Comparison of ENCODE assay signal across 10 cellular contexts in the genomic region with DNA sequence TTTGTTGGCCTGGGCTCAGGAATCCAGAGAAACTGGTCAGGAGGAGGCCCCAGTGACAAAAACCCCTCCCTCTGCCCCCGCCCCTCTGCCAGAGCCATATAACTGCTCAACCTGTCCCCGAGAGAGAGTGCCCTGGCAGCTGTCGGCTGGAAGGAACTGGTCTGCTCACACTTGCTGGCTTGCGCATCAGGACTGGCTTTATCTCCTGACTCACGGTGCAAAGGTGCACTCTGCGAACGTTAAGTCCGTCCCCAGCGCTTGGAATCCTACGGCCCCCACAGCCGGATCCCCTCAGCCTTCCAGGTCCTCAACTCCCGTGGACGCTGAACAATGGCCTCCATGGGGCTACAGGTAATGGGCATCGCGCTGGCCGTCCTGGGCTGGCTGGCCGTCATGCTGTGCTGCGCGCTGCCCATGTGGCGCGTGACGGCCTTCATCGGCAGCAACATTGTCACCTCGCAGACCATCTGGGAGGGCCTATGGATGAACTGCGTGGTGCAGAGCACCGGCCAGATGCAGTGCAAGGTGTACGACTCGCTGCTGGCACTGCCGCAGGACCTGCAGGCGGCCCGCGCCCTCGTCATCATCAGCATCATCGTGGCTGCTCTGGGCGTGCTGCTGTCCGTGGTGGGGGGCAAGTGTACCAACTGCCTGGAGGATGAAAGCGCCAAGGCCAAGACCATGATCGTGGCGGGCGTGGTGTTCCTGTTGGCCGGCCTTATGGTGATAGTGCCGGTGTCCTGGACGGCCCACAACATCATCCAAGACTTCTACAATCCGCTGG. TPM values are rescaled to one million over a fixed set of nuclear protein-coding genes. Genes with fewer than 3 reads are reported as not detected.
DNase-seq lines count a peak whose midpoint lies in the region; ATAC-seq and TF ChIP-seq lines count a peak whose summit lies in the region.
"Had no signal": no experiment of that assay in that cellular context is flagged by ENCODE, and none has a peak within 500 bp of the region (broad histone marks: within the 10 kb centered on the region; RNA-seq: fewer than 3 reads in every experiment).

A gene with protein sequence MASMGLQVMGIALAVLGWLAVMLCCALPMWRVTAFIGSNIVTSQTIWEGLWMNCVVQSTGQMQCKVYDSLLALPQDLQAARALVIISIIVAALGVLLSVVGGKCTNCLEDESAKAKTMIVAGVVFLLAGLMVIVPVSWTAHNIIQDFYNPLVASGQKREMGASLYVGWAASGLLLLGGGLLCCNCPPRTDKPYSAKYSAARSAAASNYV (plus strand): TSS at position 125 of the 784 bp plus-strand sequence. CDS start 206 bp downstream, at position 331.

- no peaks in the 10 kb centered on the region for H3K36me3 ChIP-seq in upper lobe of left lung
- H3K36me3 ChIP-seq: gastroesophageal sphincter had no signal

- peak in 1 of 4 donors; percentile 72 for TF ChIP-seq EP300 in upper lobe of left lung (IDR thresholded peaks at IDR 0.05)

- ATAC-seq in upper lobe of left lung (ENCODE audit: low FRiP score in 2 of 2) (peak; percentile 46 to 82), HG03139 (IDR thresholded peaks at IDR 0.05; ENCODE audit: unreplicated experiment) (no peak)

- no peaks in the 10 kb centered on the region for H3K9me3 ChIP-seq in upper lobe of left lung
- H3K9me3 ChIP-seq: gastroesophageal sphincter had no signal

- H3K4me1 ChIP-seq in upper lobe of left lung, result peaks cover 35 to 60% (median 44%) of the 10 kb centered on the region in 4 donors

- H3K27me3 ChIP-seq in upper lobe of left lung, result no peaks in the 10 kb centered on the region

- DNase-seq in DMS 273 (lab: John Stamatoyannopoulos, UW; ENCODE audit: unreplicated experiment), result peak; percentile 66
- no peak for DNase-seq in DMS 273 treated with DMSO at 0.1 percent for 48 hours (lab: John Stamatoyannopoulos, UW)
- peak; percentile 99 for DNase-seq in kidney tubule cell (ENCODE audit: low spot score)
- peak; percentile 83 to 90 for DNase-seq in upper lobe of left lung
- DNase-seq in nucleus accumbens (lab: John Stamatoyannopoulos, UW), result no peak
- DNase-seq in activated gamma-delta T cell treated with Interleukin-2 at 50 U/mL for 16 hours, result no peak
- DNase-seq: stimulated activated CD4-positive, alpha-beta T cell treated with anti-CD3 and anti-CD28 coated beads, Interleukin-4, amount 100 ng/mL, for 24 hours had no signal

- H3K27ac ChIP-seq in VCaP (peak within 1 kb of the TSS; percentile 100), upper lobe of left lung (peak within 1 kb of the TSS; percentile 80 to 90 (median 88))

- TF ChIP-seq CTCF in VCaP (conservative IDR thresholded peaks at IDR 0.05), result no peak
- TF ChIP-seq CTCF in upper lobe of left lung (IDR thresholded peaks at IDR 0.05), result no peak

- 50 to 71% methylated on average over 2 to 38 of the region's 44 CpGs for WGBS in upper lobe of left lung, 2 donors

- peak in 3 of 4 donors; percentile 80 to 97 (median 97) for TF ChIP-seq POLR2A in upper lobe of left lung (IDR thresholded peaks at IDR 0.05)

- peak within 1 kb of the TSS; percentile 12 to 63 (median 54) for H3K4me3 ChIP-seq in upper lobe of left lung
- H3K4me3 ChIP-seq: gastroesophageal sphincter had no signal

RNA-seq across cellular contexts. Expression of the gene that starts here (rescaled TPM):
- 100 to 1,000 TPM in 5 of 6 donors, 10 to 100 TPM in 1; 88.0 to 231 (median 169) TPM for total RNA-seq in upper lobe of left lung

Comparison
In these comparisons a context has a peak if more than half of its experiments do, and no peak if none do; other contexts are left out.
1. DNase-seq: peak in DMS 273 (single experiment), kidney tubule cell (single experiment) and upper lobe of left lung (2 of 2); none in DMS 273 treated with DMSO at 0.1 percent for 48 hours (single experiment), nucleus accumbens (0 of 56) and activated gamma-delta T cell treated with Interleukin-2 at 50 U/mL for 16 hours (single experiment).